ENCODE assay signal across 20 cellular contexts in genomic region chr5:173741729-173742431, GRCh38.
A peak's percentile ranks its signal among the peaks of the same experiment; 100 is the strongest.
DNase-seq lines count a peak whose midpoint lies in the region; ATAC-seq and TF ChIP-seq lines count a peak whose summit lies in the region.
"Had no signal": no experiment of that assay in that cellular context is flagged by ENCODE, and none has a peak within 500 bp of the region (broad histone marks: within the 10 kb centered on the region; RNA-seq: fewer than 3 reads in every experiment).

No MANE protein-coding gene starts in this region.

- no peak overlapping the region; the same call in 1 of the 2 replicates for H2AFZ ChIP-seq in OCI-LY7 (ENCODE audit: low read length)

- peaks cover 22% of the 10 kb centered on the region; the same call in 1 of the 2 replicates for H3K79me2 ChIP-seq in OCI-LY7 (ENCODE audit: insufficient read depth, low read depth, low read length)

- H3K27me3 Mint-ChIP-seq in nephron (ENCODE audit: low read depth), result no peaks in the 10 kb centered on the region
- H3K27me3 Mint-ChIP-seq: IgD-negative memory B cell had no signal

- POLR2A ChIA-PET in OCI-LY7 (lab: Charles Lee), result interaction anchor here (0.8 to 7.1 kb wide), 11 partner anchors 8 to 183 kb away, joined by 3 to 107 read pairs (median 3); no protein-coding TSS in a partner anchor

- H3K4me1 Mint-ChIP-seq in nephron, result peaks cover 45% of the 10 kb centered on the region

- H3K4me3 ChIP-seq in OCI-LY7 (ENCODE audit: low read depth, low read length, poor library complexity, severe bottlenecking), result peak overlapping the region; percentile 58
- H3K4me3 ChIP-seq: heart right ventricle, stomach had no signal

- no peak for DNase-seq in OCI-LY7 (ENCODE audit: low spot score)
- no peak for DNase-seq in NCI-H146 (lab: John Stamatoyannopoulos, UW)
- DNase-seq: activated CD4-positive, CD25-positive, alpha-beta regulatory T cell treated with anti-CD3 and anti-CD28 coated beads, Interleukin-2, amount 50 U/mL, for 72 hours; activated T-cell treated with anti-CD3 and anti-CD28 coated beads, Interleukin-2, amount 50 U/mL, for 1 hour; amniotic stem cell; EL; heart right ventricle; left colon; NCI-H2081 treated with DMSO at 0.1 percent for 48 hours; stomach had no signal

- no peaks in the 10 kb centered on the region for H3K9me3 Mint-ChIP-seq in nephron
- H3K9me3 Mint-ChIP-seq: CD4-positive, CD25-positive, alpha-beta regulatory T cell; neural crest cell had no signal

- peak; percentile 10 for ATAC-seq in GM18909 (IDR thresholded peaks at IDR 0.05; ENCODE audit: poor library complexity, unreplicated experiment)
- ATAC-seq in HG02943 (IDR thresholded peaks at IDR 0.05; ENCODE audit: low read depth, unreplicated experiment), result peak; percentile 14
- no peak for ATAC-seq in HG03342 (IDR thresholded peaks at IDR 0.05; ENCODE audit: unreplicated experiment)
- ATAC-seq in HG03045 (IDR thresholded peaks at IDR 0.05; ENCODE audit: unreplicated experiment), result no peak
- ATAC-seq: heart right ventricle, left colon, SK-N-SH treated with all-trans-retinoic acid at 6 μM for 48 hours had no signal

- H3K27ac ChIP-seq in OCI-LY7 (ENCODE audit: low read depth, low read length, poor library complexity, severe bottlenecking), result peak overlapping the region; percentile 99
- H3K27ac ChIP-seq: epithelial cell of prostate, heart right ventricle, stomach had no signal

- TF ChIP-seq CTCF in OCI-LY7 (conservative IDR thresholded peaks at IDR 0.05; ENCODE audit: low read length) (no peak), nephron (IDR thresholded peaks at IDR 0.05; ENCODE audit: unreplicated experiment in 3 of 3) (no peak)

- peaks cover 3% of the 10 kb centered on the region; the same call in 1 of the 2 replicates for H3K9me3 ChIP-seq in OCI-LY7 (ENCODE audit: low read length)
- H3K9me3 ChIP-seq: heart right ventricle, stomach had no signal

- H3K27ac Mint-ChIP-seq in nephron, result peak overlapping the region in 2 of 3 experiments; percentile 8 to 53

- CTCF ChIA-PET in OCI-LY7 (lab: Charles Lee; ENCODE audit: unreplicated experiment), result interaction anchor here (1.0 kb wide), 1 partner anchor 85 kb away, joined by 3 read pairs; no protein-coding TSS in a partner anchor

- intact Hi-C loops in OCI-LY7 (cut with micrococcal nuclease; ENCODE audit: unreplicated experiment), result no loop called here

- H3K4me3 Mint-ChIP-seq in nephron, result no peak overlapping the region
- H3K4me3 Mint-ChIP-seq: CD4-positive, CD25-positive, alpha-beta regulatory T cell; neural crest cell had no signal

- H3K9me2 ChIP-seq in OCI-LY7 (ENCODE audit: insufficient read depth, low read length), result no peaks in the 10 kb centered on the region

- peak overlapping the region; percentile 93 for H3K4me2 ChIP-seq in OCI-LY7 (ENCODE audit: low read length)

- H3K36me3 ChIP-seq in OCI-LY7 (ENCODE audit: insufficient read depth, low read length), result no peaks in the 10 kb centered on the region; the same call in 1 of the 2 replicates
- H3K36me3 ChIP-seq: heart right ventricle, stomach had no signal

- H3K36me3 Mint-ChIP-seq in nephron (ENCODE audit: low read depth), result no peaks in the 10 kb centered on the region
- H3K36me3 Mint-ChIP-seq: CD4-positive, CD25-positive, alpha-beta regulatory T cell had no signal

- no peaks in the 10 kb centered on the region for H4K20me1 ChIP-seq in OCI-LY7 (ENCODE audit: insufficient read depth, low read length)

- H3K4me1 ChIP-seq in OCI-LY7 (ENCODE audit: insufficient read depth, low read length, poor library complexity, severe bottlenecking), result peaks cover 94% of the 10 kb centered on the region

- BruUV-seq in OCI-LY7 (replicated peaks; lab: Mats Ljungman, UMichigan), result no TSS peak

Comparison
In these comparisons a context has a peak if more than half of its experiments do, and no peak if none do; other contexts are left out.
1. ATAC-seq: peak in GM18909 (single experiment) and HG02943 (single experiment); none in HG03342 (single experiment) and HG03045 (single experiment).